9 cellular contexts compared by ENCODE assay signal in the genomic region with DNA sequence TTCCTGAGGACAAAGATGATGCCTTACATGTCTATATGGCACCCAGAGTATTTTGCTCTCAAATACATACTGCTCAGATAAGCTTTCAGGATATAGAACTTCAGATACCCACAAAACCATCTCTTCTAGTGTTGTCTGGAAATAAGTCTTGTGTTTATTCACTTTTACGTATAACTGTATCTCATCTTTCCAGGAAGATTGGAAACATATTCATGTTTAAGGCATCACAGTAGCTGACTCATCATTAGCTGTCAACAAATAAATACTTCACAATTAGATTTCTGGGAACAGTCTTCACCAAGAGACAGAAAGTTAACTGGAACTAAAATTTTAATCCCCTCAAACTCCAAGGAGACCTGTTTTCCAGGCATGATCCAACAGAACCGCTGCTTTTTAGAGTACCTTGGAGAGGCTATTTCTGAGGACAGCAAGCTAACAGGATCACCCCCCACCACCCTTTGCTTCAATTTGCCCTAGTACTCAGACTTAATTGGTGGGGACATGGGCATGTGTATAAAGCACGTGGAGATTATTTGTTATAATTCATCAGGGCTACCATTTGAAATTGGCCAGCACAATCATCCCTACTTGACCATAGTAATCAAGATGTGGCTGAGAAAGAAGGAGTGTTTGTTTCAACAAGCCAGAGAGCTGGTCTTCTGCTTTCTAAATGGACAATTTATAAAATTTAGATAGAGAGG.
DNase-seq lines count a peak whose midpoint lies in the region; ATAC-seq and TF ChIP-seq lines count a peak whose summit lies in the region.
"Had no signal": no experiment of that assay in that cellular context is flagged by ENCODE, and none has a peak within 500 bp of the region (broad histone marks: within the 10 kb centered on the region; RNA-seq: fewer than 3 reads in every experiment).

No MANE protein-coding gene starts in this region.

- intact Hi-C loops in adrenal gland (cut with DNase I): no loop called here

- TF ChIP-seq POLR2A in adrenal gland (IDR thresholded peaks at IDR 0.05): no peak

- no peaks in the 10 kb centered on the region for H3K36me3 ChIP-seq in adrenal gland (replicated peaks in 1 of 2)

- H3K9me3 ChIP-seq in adrenal gland (replicated peaks in 1 of 3): no peaks in the 10 kb centered on the region

- WGBS in adrenal gland, 4 donors: 75 to 83% (median 77%) methylated on average over 3 of the region's 3 CpGs

- TF ChIP-seq CTCF in adrenal gland (IDR thresholded peaks at IDR 0.05) (no peak), foreskin keratinocyte (conservative IDR thresholded peaks at IDR 0.05) (no peak)

- DNase-seq in A172 (ENCODE audit: low spot score) (peak; percentile 57), GM04503 (ENCODE audit: low read depth) (peak; percentile 80), adrenal gland (no peak), foreskin keratinocyte (peak in 1 of 2 donors; percentile 88), cerebellum (ENCODE audit: low spot score) (no peak)
- no peak for DNase-seq in stimulated activated CD8-positive, alpha-beta memory T cell treated with anti-CD3 and anti-CD28 coated beads, Interleukin-4, amount 100 ng/mL, for 48 hours
- DNase-seq: activated CD8-positive, alpha-beta memory T cell treated with anti-CD3 and anti-CD28 coated beads for 24 hours had no signal

- H3K27me3 ChIP-seq in adrenal gland (no peaks in the 10 kb centered on the region), foreskin keratinocyte (no peaks in the 10 kb centered on the region)

- H3K27ac ChIP-seq in adrenal gland (peak overlapping the region in 3 of 5 donors; percentile 65 to 96 (median 94)), foreskin keratinocyte (peak overlapping the region; percentile 97)

- peaks cover 35 to 75% of the 10 kb centered on the region in 2 donors for H3K4me1 ChIP-seq in adrenal gland (replicated peaks in 1 of 2)
- H3K4me1 ChIP-seq in foreskin keratinocyte: peaks cover 62% of the 10 kb centered on the region

- H3K4me3 ChIP-seq in adrenal gland: no peak overlapping the region

- no peak for ATAC-seq in foreskin keratinocyte
- no peak for ATAC-seq in HG02623 (IDR thresholded peaks at IDR 0.05; ENCODE audit: unreplicated experiment)
- ATAC-seq in HG02610 (IDR thresholded peaks at IDR 0.05; ENCODE audit: unreplicated experiment): no peak

Comparison
In these comparisons a context has a peak if more than half of its experiments do, and no peak if none do; other contexts are left out.
1. DNase-seq: peak in A172 (single experiment) and GM04503 (single experiment); none in adrenal gland (0 of 7), cerebellum (single experiment) and stimulated activated CD8-positive, alpha-beta memory T cell treated with anti-CD3 and anti-CD28 coated beads, Interleukin-4, amount 100 ng/mL, for 48 hours (single experiment).